Comparison of ENCODE assay signal across 8 cellular contexts in the genomic region with DNA sequence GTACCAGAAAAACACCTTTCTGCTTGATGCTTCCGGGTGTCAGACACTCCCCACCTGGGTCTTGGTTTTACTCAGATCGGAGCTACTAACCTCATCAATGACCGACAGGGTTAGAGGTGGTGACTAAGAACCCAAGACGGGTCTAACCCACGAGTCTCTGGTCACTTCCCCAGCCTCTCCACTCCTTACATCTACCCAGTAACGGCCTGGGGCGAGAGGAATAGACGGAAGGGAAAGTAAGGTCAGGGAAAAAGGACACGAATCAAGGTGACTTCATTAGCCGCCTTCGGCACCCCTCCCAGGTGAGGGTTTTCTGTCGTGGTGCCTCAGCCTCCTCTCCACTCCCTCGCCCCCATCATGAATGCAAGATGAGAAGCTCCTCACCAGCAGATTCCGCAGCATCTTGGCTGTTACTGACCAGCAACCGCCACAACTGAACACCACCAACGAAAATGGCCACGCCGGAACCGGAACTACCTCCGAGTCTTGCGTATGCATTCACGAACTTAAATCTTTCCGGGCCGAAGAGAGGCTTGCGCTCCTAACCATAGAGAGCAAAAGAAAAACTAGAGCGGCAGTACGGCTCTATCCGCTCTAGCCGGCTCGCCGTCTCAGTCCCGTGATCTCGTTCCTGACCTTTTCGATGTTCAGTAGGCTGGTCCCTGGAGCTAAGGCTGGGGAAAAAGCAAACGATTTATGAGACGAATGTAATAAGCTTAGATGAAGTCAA. TPM values are rescaled to one million over a fixed set of nuclear protein-coding genes. Genes with fewer than 3 reads are reported as not detected.
A peak's percentile ranks its signal among the peaks of the same experiment; 100 is the strongest.
DNase-seq lines count a peak whose midpoint lies in the region; TF ChIP-seq lines count a peak whose summit lies in the region.

A gene with protein sequence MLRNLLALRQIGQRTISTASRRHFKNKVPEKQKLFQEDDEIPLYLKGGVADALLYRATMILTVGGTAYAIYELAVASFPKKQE (minus strand): TSS at position 469 of the 730 bp plus-strand sequence. CDS start 67 bp downstream, at position 402.

- H3F3A ChIP-seq in MM.1S (ENCODE audit: insufficient read depth, low read length), result peaks cover 9% of the 10 kb centered on the region

- H4K20me1 ChIP-seq in MM.1S (ENCODE audit: insufficient read depth, low read length), result no peaks in the 10 kb centered on the region

- peak within 1 kb of the TSS; percentile 97 for H3K4me2 ChIP-seq in MM.1S (ENCODE audit: low read depth, low read length)

- peaks cover 32% of the 10 kb centered on the region for H3K4me1 Mint-ChIP-seq in nephron
- H3K4me1 Mint-ChIP-seq in stimulated activated naive CD8-positive, alpha-beta T cell treated with anti-CD3 and anti-CD28 coated beads, Interleukin-15, Interleukin-2, amounts not matched to agents 100 ng/mL and 50 ng/mL, for 24 hours (ENCODE audit: low read depth), result peaks cover 26% of the 10 kb centered on the region

- peak within 1 kb of the TSS; percentile 98 for H3K9ac ChIP-seq in ES-I3 (ENCODE audit: low read depth, low read length)
- peak within 1 kb of the TSS; percentile 92 for H3K9ac ChIP-seq in MM.1S (ENCODE audit: low read length)

- DNase-seq in HAP-1 (ENCODE audit: low spot score in 2 of 2), result peak; percentile 90 to 95
- DNase-seq in MM.1S, result peak; percentile 97
- peak; percentile 85 for DNase-seq in SIG-M5 (lab: John Stamatoyannopoulos, UW)
- peak; percentile 14 for DNase-seq in activated gamma-delta T cell (lab: John Stamatoyannopoulos, UW)
- peak; percentile 99 for DNase-seq in fibroblast of the aortic adventitia (ENCODE audit: low read depth)

- H3K4me1 ChIP-seq in ES-I3 (ENCODE audit: insufficient read depth, low read length) (no peaks in the 10 kb centered on the region), HAP-1 (peaks cover 11% of the 10 kb centered on the region), MM.1S (ENCODE audit: low read length) (peaks cover 4% of the 10 kb centered on the region; the same call in 1 of the 2 replicates)

- peak within 1 kb of the TSS; percentile 93 for H3K27ac ChIP-seq in MM.1S (ENCODE audit: low read length)

- no peaks in the 10 kb centered on the region for H3K9me3 Mint-ChIP-seq in nephron
- H3K9me3 Mint-ChIP-seq in stimulated activated naive CD8-positive, alpha-beta T cell treated with anti-CD3 and anti-CD28 coated beads, Interleukin-15, Interleukin-2, amounts not matched to agents 100 ng/mL and 50 ng/mL, for 24 hours, result no peaks in the 10 kb centered on the region

- peak within 1 kb of the TSS; percentile 98 to 100 (median 98) for H3K4me3 Mint-ChIP-seq in nephron
- peak within 1 kb of the TSS; percentile 99 for H3K4me3 Mint-ChIP-seq in stimulated activated naive CD8-positive, alpha-beta T cell treated with anti-CD3 and anti-CD28 coated beads, Interleukin-15, Interleukin-2, amounts not matched to agents 100 ng/mL and 50 ng/mL, for 24 hours

- H2AFZ ChIP-seq in MM.1S (ENCODE audit: low read length), result peak within 1 kb of the TSS; percentile 93

- no peak for TF ChIP-seq CTCF in MM.1S (IDR thresholded peaks at IDR 0.05; ENCODE audit: low read length)
- TF ChIP-seq CTCF in fibroblast of the aortic adventitia (IDR thresholded peaks at IDR 0.05; ENCODE audit: insufficient read depth, low read length), result no peak
- TF ChIP-seq CTCF in nephron (IDR thresholded peaks at IDR 0.05; ENCODE audit: unreplicated experiment in 3 of 3), result no peak

- H3K27me3 ChIP-seq in HAP-1 (ENCODE audit: low read depth), result no peaks in the 10 kb centered on the region
- no peaks in the 10 kb centered on the region for H3K27me3 ChIP-seq in MM.1S (replicated peaks; ENCODE audit: insufficient read depth, low read length)

- H3K9me3 ChIP-seq in ES-I3 (ENCODE audit: control insufficient read depth, insufficient read depth, low read length) (no peaks in the 10 kb centered on the region), HAP-1 (no peaks in the 10 kb centered on the region), MM.1S (replicated peaks; ENCODE audit: insufficient read depth, low read length) (no peaks in the 10 kb centered on the region)

- peak within 1 kb of the TSS; percentile 99 for H3K27ac Mint-ChIP-seq in nephron
- H3K27ac Mint-ChIP-seq in stimulated activated naive CD8-positive, alpha-beta T cell treated with anti-CD3 and anti-CD28 coated beads, Interleukin-15, Interleukin-2, amounts not matched to agents 100 ng/mL and 50 ng/mL, for 24 hours, result peak within 1 kb of the TSS; percentile 99

- in situ Hi-C loops in HAP-1 (cut with MboI; ENCODE audit: low sequenced_read_pairs), result no loop called here

- H3K79me2 ChIP-seq in MM.1S (ENCODE audit: low read length), result peaks cover 43% of the 10 kb centered on the region

- H3K36me3 Mint-ChIP-seq in nephron (ENCODE audit: low read depth), result peaks cover 34% of the 10 kb centered on the region
- H3K36me3 Mint-ChIP-seq in stimulated activated naive CD8-positive, alpha-beta T cell treated with anti-CD3 and anti-CD28 coated beads, Interleukin-15, Interleukin-2, amounts not matched to agents 100 ng/mL and 50 ng/mL, for 24 hours (ENCODE audit: low read depth), result peaks cover 35% of the 10 kb centered on the region

- no peaks in the 10 kb centered on the region for H3K36me3 ChIP-seq in ES-I3 (ENCODE audit: insufficient read depth, low read length)
- peaks cover 34% of the 10 kb centered on the region for H3K36me3 ChIP-seq in HAP-1 (replicated peaks)
- H3K36me3 ChIP-seq in MM.1S (replicated peaks; ENCODE audit: insufficient read depth, low read length), result no peaks in the 10 kb centered on the region; the same call in none of the 2 replicates

- H3K9me2 ChIP-seq in MM.1S (replicated peaks; ENCODE audit: insufficient read depth, low read length), result no peaks in the 10 kb centered on the region

- no peaks in the 10 kb centered on the region for H3K27me3 Mint-ChIP-seq in nephron (ENCODE audit: low read depth)
- H3K27me3 Mint-ChIP-seq in stimulated activated naive CD8-positive, alpha-beta T cell treated with anti-CD3 and anti-CD28 coated beads, Interleukin-15, Interleukin-2, amounts not matched to agents 100 ng/mL and 50 ng/mL, for 24 hours, result peaks cover 20% of the 10 kb centered on the region

- H3K4me3 ChIP-seq in HAP-1 (peak within 1 kb of the TSS; percentile 83), MM.1S (ENCODE audit: low read length) (peak within 1 kb of the TSS; percentile 93), fibroblast of the aortic adventitia (ENCODE audit: low read depth, low read length) (peak within 1 kb of the TSS; percentile 90)

RNA-seq across cellular contexts. Expression of the gene that starts here (rescaled TPM):
- total RNA-seq in fibroblast of the aortic adventitia (ENCODE audit: low replicate concordance), result 34.1 and 197 TPM in 2 replicates

Comparison
In these comparisons a context has a peak if more than half of its experiments do, and no peak if none do; other contexts are left out.
1. Peak in every context shown above with its lines: DNase-seq, H3K4me3 ChIP-seq and H3K27ac ChIP-seq.
2. DNase-seq: peak in every context shown above with its lines; median percentile 99 in fibroblast of the aortic adventitia; 97 in MM.1S; 92 in HAP-1; 85 in SIG-M5; 14 in activated gamma-delta T cell.